In the genomic region with DNA sequence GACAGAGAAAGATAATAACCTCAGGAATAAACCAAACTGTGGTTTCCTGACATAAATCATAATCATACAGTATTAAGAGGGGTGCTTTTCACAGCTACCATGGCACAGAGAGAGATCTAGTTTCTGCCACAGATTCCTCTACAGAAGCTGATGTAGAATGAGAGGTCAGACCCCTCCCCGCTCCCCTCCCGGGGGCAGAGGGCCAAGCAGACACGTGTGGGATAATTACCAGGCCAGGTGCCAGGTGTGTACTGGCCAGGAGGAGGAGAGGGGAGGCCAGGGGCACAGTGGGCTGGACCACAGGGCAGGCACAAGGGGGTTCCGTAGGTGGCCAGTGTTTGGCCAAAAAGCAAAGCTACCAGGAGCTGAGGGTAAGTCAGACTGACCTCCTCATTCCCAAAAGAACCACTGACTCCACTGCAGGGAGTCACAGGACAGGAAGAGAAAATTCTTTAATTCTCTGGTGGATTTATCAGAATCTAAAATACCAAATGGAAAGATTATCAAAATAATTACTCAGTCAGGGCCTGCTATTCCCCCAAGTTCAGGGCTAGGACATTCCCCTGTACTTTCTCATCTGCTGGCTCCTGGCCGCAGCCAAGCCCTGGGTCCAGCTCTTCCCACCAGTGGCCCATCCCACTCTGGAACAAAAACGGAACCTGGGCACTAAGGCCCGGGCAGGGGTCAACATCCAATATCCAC, we compare ENCODE assay signal across 9 cellular contexts. TPM values are rescaled to one million over a fixed set of nuclear protein-coding genes. Genes with fewer than 3 reads are reported as not detected.
A peak's percentile ranks its signal among the peaks of the same experiment; 100 is the strongest.
DNase-seq lines count a peak whose midpoint lies in the region; ATAC-seq, FAIRE-seq and TF ChIP-seq lines count a peak whose summit lies in the region.
"Had no signal": no experiment of that assay in that cellular context is flagged by ENCODE, and none has a peak within 500 bp of the region (broad histone marks: within the 10 kb centered on the region; RNA-seq: fewer than 3 reads in every experiment).

No MANE protein-coding gene starts in this region.

- H3K4me1 ChIP-seq in PC-9 (replicated peaks; ENCODE audit: insufficient read depth), result no peaks in the 10 kb centered on the region

- TF ChIP-seq POLR2A in GM12892 (IDR thresholded peaks at IDR 0.05; ENCODE audit: low read depth, low read length), result no peak

- no peak overlapping the region for H3K27ac ChIP-seq in PC-9

- no peaks in the 10 kb centered on the region for H3K9me2 ChIP-seq in PC-9 (ENCODE audit: insufficient read depth)

- POLR2A ChIA-PET in PC-9 (lab: Charles Lee; ENCODE audit: unreplicated experiment), result no interaction called here

- CTCF ChIA-PET in PC-9 (lab: Charles Lee), result no interaction called here

- ATAC-seq in left cardiac atrium (peak; percentile 73 to 75), HG02642 (IDR thresholded peaks at IDR 0.05; ENCODE audit: poor library complexity, unreplicated experiment) (no peak)

- H3K36me3 ChIP-seq in PC-9 (ENCODE audit: low read depth), result no peaks in the 10 kb centered on the region

- FAIRE-seq in GM12892 (lab: Jason Lieb, UNC), result peak; percentile 40

- BruUV-seq in PC-9 (replicated peaks; lab: Mats Ljungman, UMichigan), result no TSS peak

- H3K4me3 ChIP-seq in PC-9, result no peak overlapping the region

- no peaks in the 10 kb centered on the region for H4K20me1 ChIP-seq in PC-9 (ENCODE audit: insufficient read depth)

- H3K4me2 ChIP-seq in PC-9, result no peak overlapping the region

- no peak overlapping the region for H2AFZ ChIP-seq in PC-9

- no peak for TF ChIP-seq CTCF in PC-9 (conservative IDR thresholded peaks at IDR 0.05)

- no peaks in the 10 kb centered on the region for H3F3A ChIP-seq in PC-9 (ENCODE audit: insufficient read depth, low read depth)

- H3K9me3 ChIP-seq in PC-9 (ENCODE audit: insufficient read depth, low read depth), result no peaks in the 10 kb centered on the region

- DNase-seq in GM12892 (ENCODE audit: insufficient read length) (no peak), left cardiac atrium (no peak), iPS-NIHi11 (ENCODE audit: low spot score) (no peak), PC-9 (no peak)
- DNase-seq in activated T-cell treated with anti-CD3 and anti-CD28 coated beads, Interleukin-2, amount 50 U/mL, for 48 hours, result peak; percentile 31 to 44
- peak; percentile 35 for DNase-seq in stimulated activated CD8-positive, alpha-beta memory T cell treated with anti-CD3 and anti-CD28 coated beads, Interleukin-4, amount 100 ng/mL, for 48 hours
- DNase-seq in effector CD8-positive, alpha-beta T cell (lab: John Stamatoyannopoulos, UW), result no peak
- DNase-seq: NCI-H510A had no signal

- intact Hi-C loops in left cardiac atrium (cut with DNase I) (no loop called here), PC-9 (cut with micrococcal nuclease; ENCODE audit: unreplicated experiment) (no loop called here)

- no peaks in the 10 kb centered on the region for H3K27me3 ChIP-seq in PC-9 (ENCODE audit: insufficient read depth, low read depth)

- no peaks in the 10 kb centered on the region for H3K79me2 ChIP-seq in PC-9 (ENCODE audit: low read depth)

RNA-seq across cellular contexts. Expression of gene C2CD2, which starts 30.0 kb away (rescaled TPM):
- polyA plus RNA-seq in GM12892 (2012; ENCODE audit: missing spikeins), result 12.8 TPM
- total RNA-seq in left cardiac atrium, result 10 to 100 TPM; 16.2 to 17.1 TPM
- total RNA-seq in PC-9 (2021), result 26.8 and 27.9 TPM in 2 replicates

RNA-seq across cellular contexts. Expression of gene PRDM15, which starts 44.6 kb away (rescaled TPM):
- polyA plus RNA-seq in GM12892 (2012; ENCODE audit: missing spikeins), result 5.4 TPM
- total RNA-seq in left cardiac atrium (1 to 10 TPM; 6.5 TPM), PC-9 (2021) (8.8 and 8.9 TPM in 2 replicates)

Comparison
In these comparisons a context has a peak if more than half of its experiments do, and no peak if none do; other contexts are left out.
1. DNase-seq: peak in activated T-cell treated with anti-CD3 and anti-CD28 coated beads, Interleukin-2, amount 50 U/mL, for 48 hours (2 of 2) and stimulated activated CD8-positive, alpha-beta memory T cell treated with anti-CD3 and anti-CD28 coated beads, Interleukin-4, amount 100 ng/mL, for 48 hours (single experiment); none in GM12892 (single experiment), left cardiac atrium (single experiment), effector CD8-positive, alpha-beta T cell (single experiment), iPS-NIHi11 (single experiment) and PC-9 (0 of 2).